8 cellular contexts compared by ENCODE assay signal in genomic region chr22:42376721-42377177, GRCh38. TPM values are rescaled to one million over a fixed set of nuclear protein-coding genes. Genes with fewer than 3 reads are reported as not detected.
DNase-seq lines count a peak whose midpoint lies in the region; ATAC-seq, FAIRE-seq and TF ChIP-seq lines count a peak whose summit lies in the region.

No MANE protein-coding gene starts in this region.

- no peaks in the 10 kb centered on the region for H3K36me3 Mint-ChIP-seq in activated T-helper 1 cell treated with anti-CD3 and anti-CD28 coated beads, Interleukin-12 subunit alpha, Interleukin-12 subunit beta, Interleukin-2, Interleukin-4 antibody, amounts not matched to agents 30 ng/mL and 10 ng/mL and 1 ng/mL, durations not matched to agents 14 hours and 24 hours and 36 hours (ENCODE audit: low read depth)

- intact Hi-C loops in pancreas (cut with DNase I) = no loop called here
- intact Hi-C loops in activated T-helper 1 cell treated with anti-CD3 and anti-CD28 coated beads, Interleukin-12 subunit alpha, Interleukin-12 subunit beta, Interleukin-2, Interleukin-4 antibody, amounts not matched to agents 30 ng/mL and 10 ng/mL and 1 ng/mL, durations not matched to agents 14 hours and 24 hours and 36 hours (cut with micrococcal nuclease) = no loop called here
- intact Hi-C loops in PC-3 (cut with micrococcal nuclease) = loop anchor here (5.0 kb wide), 1 partner anchor 61 kb away; no protein-coding TSS in a partner anchor

- no peaks in the 10 kb centered on the region for H3K27me3 ChIP-seq in pancreas
- H3K27me3 ChIP-seq in PC-3 (ENCODE audit: low read length) = no peaks in the 10 kb centered on the region

- H4K20me1 ChIP-seq in PC-3 (ENCODE audit: low read length) = no peaks in the 10 kb centered on the region

- H3K27me3 Mint-ChIP-seq in activated T-helper 1 cell treated with anti-CD3 and anti-CD28 coated beads, Interleukin-12 subunit alpha, Interleukin-12 subunit beta, Interleukin-2, Interleukin-4 antibody, amounts not matched to agents 30 ng/mL and 10 ng/mL and 1 ng/mL, durations not matched to agents 14 hours and 24 hours and 36 hours (ENCODE audit: insufficient read depth) = peaks cover 6% of the 10 kb centered on the region

- POLR2A ChIA-PET in PC-3 (lab: Charles Lee; ENCODE audit: unreplicated experiment) = no interaction called here

- H3K27ac ChIP-seq in pancreas (no peak overlapping the region), PC-3 (ENCODE audit: low read length) (no peak overlapping the region)

- no peak overlapping the region for H3K4me3 Mint-ChIP-seq in activated T-helper 1 cell treated with anti-CD3 and anti-CD28 coated beads, Interleukin-12 subunit alpha, Interleukin-12 subunit beta, Interleukin-2, Interleukin-4 antibody, amounts not matched to agents 30 ng/mL and 10 ng/mL and 1 ng/mL, durations not matched to agents 14 hours and 24 hours and 36 hours

- FAIRE-seq in pancreas (lab: Jason Lieb, UNC) = no peak

- H3K36me3 ChIP-seq in pancreas (no peaks in the 10 kb centered on the region), PC-3 (ENCODE audit: low read depth, low read length) (no peaks in the 10 kb centered on the region)

- no peaks in the 10 kb centered on the region for H3K9me2 ChIP-seq in PC-3 (replicated peaks; ENCODE audit: low read length)

- in situ Hi-C loops in G401 (cut with HindIII; ENCODE audit: low sequenced_read_pairs) = loop anchor here (10.0 kb wide), 1 partner anchor 98 kb away; no protein-coding TSS in a partner anchor

- ATAC-seq in pancreas = peak in 3 of 4 donors; percentile 46 to 62 (median 56)
- no peak for ATAC-seq in GM19395 (IDR thresholded peaks at IDR 0.05; ENCODE audit: unreplicated experiment)
- ATAC-seq in PC-3 = no peak

- H3K4me1 Mint-ChIP-seq in activated T-helper 1 cell treated with anti-CD3 and anti-CD28 coated beads, Interleukin-12 subunit alpha, Interleukin-12 subunit beta, Interleukin-2, Interleukin-4 antibody, amounts not matched to agents 30 ng/mL and 10 ng/mL and 1 ng/mL, durations not matched to agents 14 hours and 24 hours and 36 hours (ENCODE audit: low read depth) = peaks cover 5% of the 10 kb centered on the region

- CTCF ChIA-PET in PC-3 (lab: Charles Lee) = no interaction called here

- no peaks in the 10 kb centered on the region for H3K9me3 Mint-ChIP-seq in activated T-helper 1 cell treated with anti-CD3 and anti-CD28 coated beads, Interleukin-12 subunit alpha, Interleukin-12 subunit beta, Interleukin-2, Interleukin-4 antibody, amounts not matched to agents 30 ng/mL and 10 ng/mL and 1 ng/mL, durations not matched to agents 14 hours and 24 hours and 36 hours

- no peak overlapping the region for H3K9ac ChIP-seq in PC-3 (ENCODE audit: low read length)

- no peaks in the 10 kb centered on the region for H3K79me2 ChIP-seq in PC-3 (ENCODE audit: low read length)

- WGBS in pancreas, 2 donors = 59 to 61% methylated on average over 10 of the region's 10 CpGs

- H2AFZ ChIP-seq in PC-3 (ENCODE audit: low read length) = no peak overlapping the region

- H3K4me1 ChIP-seq in pancreas = peaks cover 0 to 3% (median 0%) of the 10 kb centered on the region in 3 donors
- H3K4me1 ChIP-seq in PC-3 (ENCODE audit: insufficient read depth, low read length) = no peaks in the 10 kb centered on the region

- no peak overlapping the region for H3K27ac Mint-ChIP-seq in activated T-helper 1 cell treated with anti-CD3 and anti-CD28 coated beads, Interleukin-12 subunit alpha, Interleukin-12 subunit beta, Interleukin-2, Interleukin-4 antibody, amounts not matched to agents 30 ng/mL and 10 ng/mL and 1 ng/mL, durations not matched to agents 14 hours and 24 hours and 36 hours

- H3F3A ChIP-seq in PC-3 (ENCODE audit: low read length, unreplicated experiment) = no peaks in the 10 kb centered on the region

- TF ChIP-seq CTCF in pancreas (IDR thresholded peaks at IDR 0.05) = no peak
- TF ChIP-seq CTCF in PC-3 (conservative IDR thresholded peaks at IDR 0.05; ENCODE audit: low read depth, low read length) = no peak

- no peak overlapping the region for H3K4me2 ChIP-seq in PC-3 (ENCODE audit: low read length)

- H3K4me3 ChIP-seq in pancreas (no peak overlapping the region), PC-3 (ENCODE audit: low read length) (no peak overlapping the region)

- DNase-seq in G401 (ENCODE audit: low spot score) (peak; percentile 69), NCI-H748 (lab: John Stamatoyannopoulos, UW; ENCODE audit: unreplicated experiment) (peak; percentile 87), fibroblast of peridontal ligament (ENCODE audit: extremely low read depth) (peak; percentile 49), pancreas (peak in 1 of 6 donors; percentile 54), activated gamma-delta T cell (lab: John Stamatoyannopoulos, UW) (no peak), PC-3 (no peak)
- no peak for DNase-seq in activated T-helper 1 cell treated with anti-CD3 and anti-CD28 coated beads, Interleukin-12 subunit alpha, Interleukin-12 subunit beta, Interleukin-2, Interleukin-4 antibody, amounts not matched to agents 30 ng/mL and 10 ng/mL and 1 ng/mL, durations not matched to agents 14 hours and 24 hours and 36 hours (ENCODE audit: low spot score)

- H3K9me3 ChIP-seq in pancreas = no peaks in the 10 kb centered on the region
- no peaks in the 10 kb centered on the region for H3K9me3 ChIP-seq in PC-3 (ENCODE audit: low read length)

- BruUV-seq in PC-3 (replicated peaks; lab: Mats Ljungman, UMichigan) = no TSS peak

RNA-seq across cellular contexts. Expression of gene NFAM1, which starts 55.5 kb away (rescaled TPM):
- total RNA-seq in G401 (2014; rRNA removed; shearing (Covaris generic)) = 0.47 and 1.2 TPM in 2 replicates
- total RNA-seq in pancreas = 1 to 10 TPM in 3 of 6 donors, under 1 TPM in 3; 0.20 to 4.4 (median 0.97) TPM
- polyA plus RNA-seq in pancreas = under 1 TPM; 0.45 to 0.61 TPM
- total RNA-seq in activated T-helper 1 cell treated with anti-CD3 and anti-CD28 coated beads, Interleukin-12 subunit alpha, Interleukin-12 subunit beta, Interleukin-2, Interleukin-4 antibody, amounts not matched to agents 30 ng/mL and 10 ng/mL and 1 ng/mL, durations not matched to agents 14 hours and 24 hours and 36 hours = 0.12 and 0.88 TPM in 2 replicates
- total RNA-seq in PC-3 (2014; rRNA removed) = 0.11 TPM in 1 of 2 replicates, not detected in the other

Comparison
In these comparisons a context has a peak if more than half of its experiments do, and no peak if none do; other contexts are left out.
1. DNase-seq: peak in G401 (single experiment), NCI-H748 (single experiment) and fibroblast of peridontal ligament (single experiment); none in activated T-helper 1 cell treated with anti-CD3 and anti-CD28 coated beads, Interleukin-12 subunit alpha, Interleukin-12 subunit beta, Interleukin-2, Interleukin-4 antibody, amounts not matched to agents 30 ng/mL and 10 ng/mL and 1 ng/mL, durations not matched to agents 14 hours and 24 hours and 36 hours (single experiment), activated gamma-delta T cell (single experiment) and PC-3 (single experiment).
2. ATAC-seq: peak in pancreas (3 of 4); none in GM19395 (single experiment) and PC-3 (single experiment).